11 cellular contexts compared by ENCODE assay signal in the genomic region with DNA sequence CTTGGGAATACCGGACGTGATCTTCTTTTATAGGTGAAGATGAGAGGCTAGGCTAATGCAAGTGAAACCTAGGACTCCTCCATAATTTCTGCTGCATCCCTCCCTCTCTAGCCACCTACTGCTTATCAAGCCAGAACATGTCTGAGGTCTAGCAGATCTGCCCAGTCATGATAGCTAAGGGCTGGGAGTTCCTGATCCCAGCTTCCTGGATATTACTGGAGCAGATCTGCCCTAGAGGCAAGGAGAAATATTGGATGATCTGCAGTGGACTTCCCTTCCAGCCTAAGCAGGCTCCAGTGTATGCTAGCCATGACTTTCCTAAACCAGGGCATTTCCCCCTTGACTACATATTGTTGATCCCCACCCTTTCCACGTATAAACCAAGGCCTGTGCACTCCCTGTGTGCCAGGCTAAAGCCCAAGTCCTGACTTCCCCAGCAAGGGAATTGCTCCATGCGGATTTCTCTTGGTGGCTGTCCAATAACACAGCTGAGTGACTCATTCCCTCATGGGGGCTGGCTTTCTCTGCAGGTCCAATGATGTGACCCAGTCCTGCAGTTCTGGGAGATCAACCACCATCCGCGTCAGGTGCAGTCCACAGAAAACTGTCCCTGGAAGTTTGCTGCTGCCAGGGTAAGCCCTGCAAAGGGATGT. TPM values are rescaled to one million over a fixed set of nuclear protein-coding genes. Genes with fewer than 3 reads are reported as not detected.
DNase-seq lines count a peak whose midpoint lies in the region; ATAC-seq, FAIRE-seq and TF ChIP-seq lines count a peak whose summit lies in the region.
"Had no signal": no experiment of that assay in that cellular context is flagged by ENCODE, and none has a peak within 500 bp of the region (broad histone marks: within the 10 kb centered on the region; RNA-seq: fewer than 3 reads in every experiment).

No MANE protein-coding gene starts in this region.

- no peak for TF ChIP-seq CTCF in left ventricle myocardium inferior (IDR thresholded peaks at IDR 0.05; ENCODE audit: borderline replicate concordance)
- TF ChIP-seq CTCF in bronchial epithelial cell (IDR thresholded peaks at IDR 0.05; ENCODE audit: insufficient read depth, low read length, severe bottlenecking), result no peak
- TF ChIP-seq CTCF in vagina (IDR thresholded peaks at IDR 0.05), result no peak
- no peak for TF ChIP-seq CTCF in GM10266 (IDR thresholded peaks at IDR 0.05; ENCODE audit: control insufficient read depth, insufficient read depth, low read depth, missing control alignments)

- no peak for TF ChIP-seq POLR2A in vagina (IDR thresholded peaks at IDR 0.05)

- H3K4me1 Mint-ChIP-seq in activated CD4-positive, alpha-beta memory T cell treated with anti-CD3 and anti-CD28 coated beads for 36 hours (ENCODE audit: low read depth), result peaks cover 22% of the 10 kb centered on the region

- no peak overlapping the region for H3K27ac Mint-ChIP-seq in activated CD4-positive, alpha-beta memory T cell treated with anti-CD3 and anti-CD28 coated beads for 36 hours
- H3K27ac Mint-ChIP-seq: B cell had no signal

- H3K4me3 ChIP-seq in left ventricle myocardium inferior, result no peak overlapping the region
- H3K4me3 ChIP-seq in bronchial epithelial cell (ENCODE audit: low read depth, low read length), result no peak overlapping the region
- no peak overlapping the region for H3K4me3 ChIP-seq in vagina

- CTCF ChIA-PET in activated CD4-positive, alpha-beta memory T cell treated with anti-CD3 and anti-CD28 coated beads for 36 hours (lab: Charles Lee), result interaction anchor here (1.2 to 3.4 kb wide), 3 partner anchors 80 to 334 kb away, joined by 3 to 33 read pairs (median 6); no protein-coding TSS in a partner anchor

- no peak for FAIRE-seq in bronchial epithelial cell (lab: Jason Lieb, UNC)

- H3K27me3 ChIP-seq in left ventricle myocardium inferior (ENCODE audit: low read depth) (no peaks in the 10 kb centered on the region), bronchial epithelial cell (ENCODE audit: control insufficient read depth, insufficient read depth, low read length) (no peaks in the 10 kb centered on the region), vagina (no peaks in the 10 kb centered on the region)

- POLR2A ChIA-PET in activated CD4-positive, alpha-beta memory T cell treated with anti-CD3 and anti-CD28 coated beads for 36 hours (lab: Charles Lee), result no interaction called here

- intact Hi-C loops in Right ventricle myocardium superior (cut with DNase I), result no loop called here
- intact Hi-C loops in left ventricle myocardium inferior (cut with micrococcal nuclease), result no loop called here
- intact Hi-C loops in vagina (cut with DNase I), result no loop called here
- intact Hi-C loops in activated CD4-positive, alpha-beta memory T cell treated with anti-CD3 and anti-CD28 coated beads for 36 hours (cut with micrococcal nuclease), result no loop called here

- H3K36me3 ChIP-seq in left ventricle myocardium inferior (no peaks in the 10 kb centered on the region), bronchial epithelial cell (ENCODE audit: control insufficient read depth, insufficient read depth, low read length) (no peaks in the 10 kb centered on the region), vagina (no peaks in the 10 kb centered on the region)

- peaks cover 16% of the 10 kb centered on the region for H3K4me1 ChIP-seq in left ventricle myocardium inferior
- H3K4me1 ChIP-seq in vagina, result peaks cover 16% of the 10 kb centered on the region

- H3K27ac ChIP-seq in left ventricle myocardium inferior (replicated peaks) (no peak overlapping the region), vagina (peak overlapping the region; percentile 28)

- H3K9me3 ChIP-seq in left ventricle myocardium inferior (replicated peaks), result no peaks in the 10 kb centered on the region
- no peaks in the 10 kb centered on the region for H3K9me3 ChIP-seq in vagina

- H3K36me3 Mint-ChIP-seq in activated CD4-positive, alpha-beta memory T cell treated with anti-CD3 and anti-CD28 coated beads for 36 hours, result peaks cover 2% of the 10 kb centered on the region
- H3K36me3 Mint-ChIP-seq: stimulated activated effector memory CD8-positive, alpha-beta T cell treated with anti-CD3 and anti-CD28 coated beads, Interleukin-12 subunit alpha, Interleukin-12 subunit beta, amount 100 ng/mL, for 72 hours had no signal

- ATAC-seq in Right ventricle myocardium superior (ENCODE audit: poor library complexity), result peak; percentile 64

- no peaks in the 10 kb centered on the region for H3K27me3 Mint-ChIP-seq in activated CD4-positive, alpha-beta memory T cell treated with anti-CD3 and anti-CD28 coated beads for 36 hours

- no peaks in the 10 kb centered on the region for H3K9me3 Mint-ChIP-seq in activated CD4-positive, alpha-beta memory T cell treated with anti-CD3 and anti-CD28 coated beads for 36 hours
- H3K9me3 Mint-ChIP-seq: neural crest cell; stimulated activated effector memory CD8-positive, alpha-beta T cell treated with anti-CD3 and anti-CD28 coated beads, Interleukin-12 subunit alpha, Interleukin-12 subunit beta, amount 100 ng/mL, for 72 hours had no signal

- H3K4me3 Mint-ChIP-seq in activated CD4-positive, alpha-beta memory T cell treated with anti-CD3 and anti-CD28 coated beads for 36 hours, result no peak overlapping the region
- H3K4me3 Mint-ChIP-seq: B cell; neural crest cell; stimulated activated effector memory CD8-positive, alpha-beta T cell treated with anti-CD3 and anti-CD28 coated beads, Interleukin-12 subunit alpha, Interleukin-12 subunit beta, amount 100 ng/mL, for 72 hours had no signal

- DNase-seq in Right ventricle myocardium superior (no peak), left ventricle myocardium inferior (no peak), bronchial epithelial cell (ENCODE audit: low read depth) (peak; percentile 98), kidney glomerular epithelial cell (lab: John Stamatoyannopoulos, UW) (peak; percentile 51), vagina (ENCODE audit: extremely low spot score in 2 of 2) (no peak), GM19240 (ENCODE audit: insufficient read length, low spot score) (no peak), GM10266 (ENCODE audit: extremely low spot score) (no peak)
- no peak for DNase-seq in activated CD4-positive, alpha-beta memory T cell treated with anti-CD3 and anti-CD28 coated beads for 36 hours

RNA-seq across cellular contexts. Expression of gene SARS1, which starts 15.5 kb away (rescaled TPM):
- 92.8 TPM for total RNA-seq in Right ventricle myocardium superior
- total RNA-seq in left ventricle myocardium inferior, result 92.0 TPM
- 521 and 572 TPM in 2 replicates for total RNA-seq in bronchial epithelial cell
- total RNA-seq in vagina, result 135 TPM
- 100 to 1,000 TPM; 245 to 251 TPM for total RNA-seq in activated CD4-positive, alpha-beta memory T cell treated with anti-CD3 and anti-CD28 coated beads for 36 hours

RNA-seq across cellular contexts. Expression of gene CELSR2, which starts 51.2 kb away (rescaled TPM):
- total RNA-seq in Right ventricle myocardium superior, result 6.3 TPM
- total RNA-seq in left ventricle myocardium inferior, result 4.2 TPM
- 9.2 and 30.6 TPM in 2 replicates for total RNA-seq in bronchial epithelial cell
- 38.5 TPM for total RNA-seq in vagina
- 1 to 10 TPM; 1.0 to 1.3 TPM for total RNA-seq in activated CD4-positive, alpha-beta memory T cell treated with anti-CD3 and anti-CD28 coated beads for 36 hours

Comparison
In these comparisons a context has a peak if more than half of its experiments do, and no peak if none do; other contexts are left out.
1. DNase-seq: peak in bronchial epithelial cell (single experiment) and kidney glomerular epithelial cell (single experiment); none in Right ventricle myocardium superior (single experiment), left ventricle myocardium inferior (single experiment), vagina (0 of 2), GM19240 (single experiment), activated CD4-positive, alpha-beta memory T cell treated with anti-CD3 and anti-CD28 coated beads for 36 hours (single experiment) and GM10266 (single experiment).